Comparison of ENCODE assay signal across 11 cellular contexts in the genomic region with DNA sequence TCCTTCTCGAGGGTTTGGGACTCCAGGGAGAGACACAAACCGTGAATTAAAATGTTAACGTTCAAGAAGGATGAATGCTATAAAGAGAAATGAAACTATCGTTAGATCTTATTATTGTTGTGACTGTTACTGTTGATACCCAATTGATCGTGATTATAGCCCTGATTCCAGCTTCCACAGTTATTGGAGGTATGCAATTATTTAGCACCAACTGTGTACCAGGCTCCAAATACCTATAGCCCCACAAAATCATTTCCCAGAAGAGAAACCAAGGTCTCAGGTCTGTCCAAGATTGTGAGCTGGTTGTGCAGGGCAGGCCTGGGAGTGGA. TPM values are rescaled to one million over a fixed set of nuclear protein-coding genes. Genes with fewer than 3 reads are reported as not detected.
DNase-seq lines count a peak whose midpoint lies in the region; ATAC-seq and TF ChIP-seq lines count a peak whose summit lies in the region.
"Had no signal": no experiment of that assay in that cellular context is flagged by ENCODE, and none has a peak within 500 bp of the region (broad histone marks: within the 10 kb centered on the region; RNA-seq: fewer than 3 reads in every experiment).

No MANE protein-coding gene starts in this region.

- no peaks in the 10 kb centered on the region for H3F3A ChIP-seq in PC-3 (ENCODE audit: low read length, unreplicated experiment)

- H3K79me2 ChIP-seq in PC-3 (ENCODE audit: low read length), result no peaks in the 10 kb centered on the region

- H3K27me3 ChIP-seq in PC-3 (ENCODE audit: low read length), result no peaks in the 10 kb centered on the region
- no peaks in the 10 kb centered on the region for H3K27me3 ChIP-seq in colonic mucosa
- no peaks in the 10 kb centered on the region for H3K27me3 ChIP-seq in muscle layer of colon (ENCODE audit: control insufficient read depth in 1 of 2, insufficient read depth in 2 of 2, low read length in 2 of 2)
- H3K27me3 ChIP-seq in testis, result no peaks in the 10 kb centered on the region

- H3K9me3 ChIP-seq in PC-3 (ENCODE audit: low read length) (no peaks in the 10 kb centered on the region), colonic mucosa (no peaks in the 10 kb centered on the region), muscle layer of colon (ENCODE audit: low read length) (no peaks in the 10 kb centered on the region), testis (no peaks in the 10 kb centered on the region)
- H3K9me3 ChIP-seq: Caco-2 had no signal

- WGBS in testis, 2 donors, result 47 to 59% methylated on average over 5 of the region's 5 CpGs

- H3K4me2 ChIP-seq in PC-3 (ENCODE audit: low read length), result 0 out of 2 replicates have a peak overlapping the region, but pooled peaks have one; percentile 19

- TF ChIP-seq CTCF in PC-3 (conservative IDR thresholded peaks at IDR 0.05; ENCODE audit: low read depth, low read length) (no peak), colonic mucosa (IDR thresholded peaks at IDR 0.05) (no peak), testis (IDR thresholded peaks at IDR 0.05) (no peak)

- no peak overlapping the region for H2AFZ ChIP-seq in PC-3 (ENCODE audit: low read length)

- intact Hi-C loops in PC-3 (cut with micrococcal nuclease), result no loop called here
- intact Hi-C loops in colonic mucosa (cut with DNase I), result no loop called here
- intact Hi-C loops in testis (cut with DNase I; ENCODE audit: low total_unique reads), result loop anchor here (10.0 kb wide), 1 partner anchor 98 kb away; no protein-coding TSS in a partner anchor

- CTCF ChIA-PET in PC-3 (lab: Charles Lee), result no interaction called here

- H3K9me2 ChIP-seq in PC-3 (replicated peaks; ENCODE audit: low read length), result no peaks in the 10 kb centered on the region

- POLR2A ChIA-PET in PC-3 (lab: Charles Lee; ENCODE audit: unreplicated experiment), result no interaction called here

- no TSS peak for BruUV-seq in PC-3 (replicated peaks; lab: Mats Ljungman, UMichigan)

- no peaks in the 10 kb centered on the region for H4K20me1 ChIP-seq in PC-3 (ENCODE audit: low read length)

- no peak for TF ChIP-seq POLR2A in testis (IDR thresholded peaks at IDR 0.05)

- H3K36me3 ChIP-seq in PC-3 (ENCODE audit: low read depth, low read length) (no peaks in the 10 kb centered on the region), colonic mucosa (no peaks in the 10 kb centered on the region), muscle layer of colon (ENCODE audit: insufficient read depth, low read length) (no peaks in the 10 kb centered on the region), testis (ENCODE audit: low read depth, missing control alignments) (no peaks in the 10 kb centered on the region)

- H3K9ac ChIP-seq in PC-3 (ENCODE audit: low read length), result no peak overlapping the region
- peak overlapping the region; percentile 52 to 90 for H3K9ac ChIP-seq in colonic mucosa (ENCODE audit: low read depth in 2 of 2, low read length in 2 of 2)
- peak overlapping the region; percentile 41 for H3K9ac ChIP-seq in muscle layer of colon (ENCODE audit: low read length)

- no peak overlapping the region for H3K27ac ChIP-seq in PC-3 (ENCODE audit: low read length)
- peak overlapping the region; percentile 79 for H3K27ac ChIP-seq in colonic mucosa
- peak overlapping the region; percentile 96 for H3K27ac ChIP-seq in muscle layer of colon (ENCODE audit: low read depth, low read length)
- H3K27ac ChIP-seq in testis, result peak overlapping the region; percentile 77 to 86

- ATAC-seq in PC-3, result no peak
- ATAC-seq in HG03460 (IDR thresholded peaks at IDR 0.05; ENCODE audit: unreplicated experiment), result no peak
- ATAC-seq: stimulated activated memory B cell treated with anti-CD40 and anti-IgM and Interleukin-4, amounts not matched to agents 10 μg/mL and 1 μg/mL and 100 μg/mL, for 72 hours had no signal

- no peak overlapping the region for H3K4me3 ChIP-seq in PC-3 (ENCODE audit: low read length)
- no peak overlapping the region for H3K4me3 ChIP-seq in colonic mucosa
- H3K4me3 ChIP-seq in muscle layer of colon (ENCODE audit: low read depth in 1 of 2, low read length in 2 of 2), result peak overlapping the region in 1 of 2 donors; percentile 1
- no peak overlapping the region for H3K4me3 ChIP-seq in testis

- H3K4me1 ChIP-seq in PC-3 (ENCODE audit: insufficient read depth, low read length) (peaks cover 14% of the 10 kb centered on the region), colonic mucosa (peaks cover 34% of the 10 kb centered on the region), muscle layer of colon (ENCODE audit: insufficient read depth, low read length) (peaks cover 44% of the 10 kb centered on the region), testis (peaks cover 38% of the 10 kb centered on the region)
- H3K4me1 ChIP-seq: Caco-2 had no signal

- DNase-seq in PC-3 (no peak), colonic mucosa (no peak), testis (no peak), HCEC 1CT (no peak), cerebellum (ENCODE audit: low spot score) (no peak)
- no peak for DNase-seq in stimulated activated CD4-positive, alpha-beta T cell treated with anti-CD3 and anti-CD28 coated beads, Interleukin-12 subunit alpha, Interleukin-12 subunit beta, amount 100 ng/mL, for 4 hours
- DNase-seq: Caco-2; stimulated activated CD4-positive, alpha-beta T cell treated with anti-CD3 and anti-CD28 coated beads, Interleukin-1b, Interleukin-23, amount 100 ng/mL, for 48 hours had no signal

RNA-seq across cellular contexts. Expression of a gene that starts 30.1 kb away (rescaled TPM):
- total RNA-seq in PC-3 (2014; rRNA removed) (31.7 and 49.6 TPM in 2 replicates), colonic mucosa (10 to 100 TPM; 42.0 to 71.3 TPM), testis (100 to 1,000 TPM; 113 to 127 TPM), cerebellum (7.3 TPM)
- polyA plus RNA-seq in testis (ENCODE audit: insufficient read depth, low read depth, low replicate concordance), result 56.5 TPM
